In the genomic region with DNA sequence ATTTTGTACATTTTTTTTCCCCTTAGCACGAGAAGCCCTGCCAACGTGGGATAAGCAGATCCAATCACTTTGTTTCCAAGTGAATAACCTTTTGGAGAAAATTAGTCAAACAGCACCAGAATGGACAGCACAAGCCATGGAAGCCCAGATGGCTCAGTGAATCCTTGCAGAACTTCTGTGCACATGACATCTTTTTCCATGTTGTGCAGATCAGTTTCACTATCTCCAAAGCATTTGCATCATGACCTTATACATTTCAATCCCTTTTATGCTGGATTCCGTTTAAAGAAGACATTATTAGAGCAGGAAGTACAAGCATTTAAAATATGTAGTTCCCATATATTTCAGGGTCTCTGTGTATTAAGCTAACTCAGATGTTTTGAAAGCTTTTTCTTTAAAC, we compare ENCODE assay signal across 1 cellular context.
TF ChIP-seq lines count a peak whose summit lies in the region.

No MANE protein-coding gene starts in this region.

TF ChIP-seq in endothelial cell of umbilical vein, 7 proteins besides CTCF, POLR2A, EP300 and RAD21:
- TF ChIP-seq, protein P1, sequence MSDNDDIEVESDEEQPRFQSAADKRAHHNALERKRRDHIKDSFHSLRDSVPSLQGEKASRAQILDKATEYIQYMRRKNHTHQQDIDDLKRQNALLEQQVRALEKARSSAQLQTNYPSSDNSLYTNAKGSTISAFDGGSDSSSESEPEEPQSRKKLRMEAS (IDR thresholded peaks at IDR 0.05; ENCODE audit: insufficient read depth, insufficient read length) = no peak
- TF ChIP-seq FOS (IDR thresholded peaks at IDR 0.05; ENCODE audit: borderline replicate concordance, insufficient read depth, low read length) (no peak), POLR2AphosphoS5 (IDR thresholded peaks at IDR 0.05; ENCODE audit: insufficient read depth, low read depth, low read length) (no peak), JUN (IDR thresholded peaks at IDR 0.05; ENCODE audit: borderline replicate concordance, insufficient read depth, insufficient read length, low read depth) (no peak), GATA2 (IDR thresholded peaks at IDR 0.05; ENCODE audit: insufficient read depth, insufficient read length, low read depth, low read length) (no peak), MYC (IDR thresholded peaks at IDR 0.05; ENCODE audit: low read depth, low read length) (no peak), EZH2 (IDR thresholded peaks at IDR 0.05; ENCODE audit: borderline replicate concordance, low read depth, low read length, severe bottlenecking) (no peak)
TF ChIP-seq in endothelial cell of umbilical vein: peak in this region for 0.
